ENCODE assay signal across 16 cellular contexts in the genomic region with DNA sequence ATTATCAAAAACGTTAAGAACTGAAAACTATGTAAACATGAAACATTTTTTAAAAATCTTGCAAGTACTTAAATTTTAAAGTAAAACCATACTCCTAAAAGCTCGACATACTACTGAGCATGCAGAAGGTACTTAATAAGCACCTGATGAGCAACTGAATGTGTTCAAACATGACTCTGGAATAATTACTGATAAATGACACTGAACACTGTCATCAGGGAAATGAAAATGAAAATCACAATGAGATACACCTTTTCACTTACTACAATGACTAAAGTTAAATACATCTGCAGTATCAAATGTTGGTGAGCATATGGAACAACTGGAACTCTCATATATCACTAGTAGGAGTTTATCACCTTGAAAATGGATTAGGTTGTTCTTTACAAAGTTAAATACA.
DNase-seq lines count a peak whose midpoint lies in the region; ATAC-seq and TF ChIP-seq lines count a peak whose summit lies in the region.
"Had no signal": no experiment of that assay in that cellular context is flagged by ENCODE, and none has a peak within 500 bp of the region (broad histone marks: within the 10 kb centered on the region; RNA-seq: fewer than 3 reads in every experiment).

No MANE protein-coding gene starts in this region.

- H3K4me1 Mint-ChIP-seq in natural killer cell, result peaks cover 13 to 17% of the 10 kb centered on the region in 2 donors
- H3K4me1 Mint-ChIP-seq in natural killer cell treated with Interleukin-12 subunit alpha and Interleukin-12 subunit beta and Interleukin-15 and Interleukin-18, amount 100 ng/mL, for 72 hours (ENCODE audit: low read depth in 2 of 2), result peaks cover 13 to 18% of the 10 kb centered on the region in 2 donors

- peaks cover 12% of the 10 kb centered on the region for H3K36me3 Mint-ChIP-seq in natural killer cell
- peaks cover 30% of the 10 kb centered on the region for H3K36me3 Mint-ChIP-seq in natural killer cell treated with Interleukin-12 subunit alpha and Interleukin-12 subunit beta and Interleukin-15 and Interleukin-18, amount 100 ng/mL, for 72 hours

- ATAC-seq in natural killer cell (no peak), foreskin keratinocyte (peak; percentile 78)
- no peak for ATAC-seq in natural killer cell treated with Interleukin-12 subunit alpha and Interleukin-12 subunit beta and Interleukin-15 and Interleukin-18, amount 100 ng/mL, for 72 hours
- ATAC-seq: HCT116 had no signal

- TF ChIP-seq CTCF in natural killer cell (IDR thresholded peaks at IDR 0.05), result no peak
- TF ChIP-seq CTCF in foreskin keratinocyte (conservative IDR thresholded peaks at IDR 0.05), result no peak

- H3K4me1 ChIP-seq in foreskin keratinocyte, result peaks cover 15% of the 10 kb centered on the region
- H3K4me1 ChIP-seq: BLaER1 had no signal

- no peak overlapping the region for H3K27ac ChIP-seq in foreskin keratinocyte
- H3K27ac ChIP-seq: 22Rv1, BLaER1, GM23248, HL-60 had no signal

- no peak overlapping the region for H3K4me3 Mint-ChIP-seq in natural killer cell
- H3K4me3 Mint-ChIP-seq in natural killer cell treated with Interleukin-12 subunit alpha and Interleukin-12 subunit beta and Interleukin-15 and Interleukin-18, amount 100 ng/mL, for 72 hours, result no peak overlapping the region
- H3K4me3 Mint-ChIP-seq: CD8-positive, alpha-beta memory T cell had no signal

- DNase-seq in NCI-H1105 treated with DMSO at 0.1 percent for 48 hours (lab: John Stamatoyannopoulos, UW) (peak; percentile 31), NCI-H1105 (lab: John Stamatoyannopoulos, UW) (no peak), natural killer cell (no peak), foreskin keratinocyte (peak; percentile 26 to 58), ureter (ENCODE audit: low spot score) (no peak), AG08396 (ENCODE audit: low spot score) (no peak)
- no peak for DNase-seq in natural killer cell treated with Interleukin-12 subunit alpha and Interleukin-12 subunit beta and Interleukin-15 and Interleukin-18, amount 100 ng/mL, for 72 hours (ENCODE audit: low spot score)
- DNase-seq: AML-193; CD8-positive, alpha-beta memory T cell; DMS53; GF-D8; GM23248 had no signal

- H3K9me3 Mint-ChIP-seq in natural killer cell, result no peaks in the 10 kb centered on the region
- no peaks in the 10 kb centered on the region for H3K9me3 Mint-ChIP-seq in natural killer cell treated with Interleukin-12 subunit alpha and Interleukin-12 subunit beta and Interleukin-15 and Interleukin-18, amount 100 ng/mL, for 72 hours
- H3K9me3 Mint-ChIP-seq: CD8-positive, alpha-beta memory T cell had no signal

- peak overlapping the region; percentile 19 to 74 for H3K27ac Mint-ChIP-seq in natural killer cell
- peak overlapping the region in 1 of 2 donors; percentile 19 for H3K27ac Mint-ChIP-seq in natural killer cell treated with Interleukin-12 subunit alpha and Interleukin-12 subunit beta and Interleukin-15 and Interleukin-18, amount 100 ng/mL, for 72 hours

- no peaks in the 10 kb centered on the region for H3K27me3 Mint-ChIP-seq in natural killer cell (ENCODE audit: low read depth in 2 of 2)
- H3K27me3 Mint-ChIP-seq in natural killer cell treated with Interleukin-12 subunit alpha and Interleukin-12 subunit beta and Interleukin-15 and Interleukin-18, amount 100 ng/mL, for 72 hours, result no peaks in the 10 kb centered on the region
- H3K27me3 Mint-ChIP-seq: CD8-positive, alpha-beta memory T cell had no signal

- no peaks in the 10 kb centered on the region for H3K27me3 ChIP-seq in foreskin keratinocyte
- H3K27me3 ChIP-seq: BLaER1 had no signal

- intact Hi-C loops in natural killer cell (cut with micrococcal nuclease), result no loop called here

Comparison
In these comparisons a context has a peak if more than half of its experiments do, and no peak if none do; other contexts are left out.
1. DNase-seq: peak in NCI-H1105 treated with DMSO at 0.1 percent for 48 hours (single experiment) and foreskin keratinocyte (2 of 2); none in NCI-H1105 (single experiment), natural killer cell (single experiment), natural killer cell treated with Interleukin-12 subunit alpha and Interleukin-12 subunit beta and Interleukin-15 and Interleukin-18, amount 100 ng/mL, for 72 hours (single experiment), ureter (single experiment) and AG08396 (single experiment).